In the genomic region with DNA sequence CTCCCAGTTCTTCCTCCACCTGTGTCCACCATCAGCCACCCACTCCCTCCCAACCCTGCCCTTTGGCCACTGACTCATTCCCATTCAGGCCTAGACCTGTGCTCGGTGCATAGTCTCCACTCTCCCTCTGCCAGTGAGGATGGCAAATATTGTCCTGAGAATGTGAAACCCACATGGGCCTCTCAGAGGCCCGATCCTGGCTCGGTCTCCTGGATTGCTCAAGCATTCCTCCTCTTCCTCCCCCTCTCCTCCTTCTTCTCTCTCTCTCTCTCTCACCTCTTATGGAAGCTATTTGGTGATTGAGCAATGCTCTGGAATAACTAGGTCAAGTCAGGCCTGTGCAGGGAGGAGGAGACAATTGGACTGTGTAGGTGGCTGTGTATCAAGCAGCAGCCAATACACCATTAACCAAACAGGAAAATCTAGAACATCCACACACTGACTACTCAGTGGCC, we compare ENCODE assay signal across 11 cellular contexts.
DNase-seq lines count a peak whose midpoint lies in the region; ATAC-seq and TF ChIP-seq lines count a peak whose summit lies in the region.
"Had no signal": no experiment of that assay in that cellular context is flagged by ENCODE, and none has a peak within 500 bp of the region (broad histone marks: within the 10 kb centered on the region; RNA-seq: fewer than 3 reads in every experiment).

No MANE protein-coding gene starts in this region.

- H3K4me1 ChIP-seq in upper lobe of right lung (peaks cover 5% of the 10 kb centered on the region), SJCRH30 (no peaks in the 10 kb centered on the region)
- H3K4me1 ChIP-seq: SJSA1 had no signal

- no peak overlapping the region for H3K4me3 ChIP-seq in lower leg skin (ENCODE audit: low read depth, poor library complexity, severe bottlenecking)
- H3K4me3 ChIP-seq in upper lobe of right lung, result no peak overlapping the region
- no peak overlapping the region for H3K4me3 ChIP-seq in SJCRH30
- H3K4me3 ChIP-seq: SJSA1 had no signal

- no peaks in the 10 kb centered on the region for H3K27me3 ChIP-seq in upper lobe of right lung
- no peaks in the 10 kb centered on the region for H3K27me3 ChIP-seq in SJCRH30
- H3K27me3 ChIP-seq: SJSA1 had no signal

- no peaks in the 10 kb centered on the region for H3K9me3 ChIP-seq in upper lobe of right lung
- no peaks in the 10 kb centered on the region for H3K9me3 ChIP-seq in SJCRH30 (replicated peaks)
- H3K9me3 ChIP-seq: SJSA1 had no signal

- TF ChIP-seq POLR2A in lower leg skin (IDR thresholded peaks at IDR 0.05), result no peak

- ATAC-seq in esophagus mucosa (peak; percentile 95), upper lobe of right lung (peak; percentile 93), HG03565 (IDR thresholded peaks at IDR 0.05; ENCODE audit: unreplicated experiment) (no peak)
- ATAC-seq: stimulated activated naive CD8-positive, alpha-beta T cell treated with anti-CD3 and anti-CD28 coated beads, Interleukin-15, amount 100 ng/mL, for 72 hours had no signal

- 17 to 18% methylated on average over 3 of the region's 3 CpGs for WGBS in lower leg skin, 2 donors

- H3K27ac ChIP-seq in upper lobe of right lung (no peak overlapping the region), SJCRH30 (no peak overlapping the region)
- H3K27ac ChIP-seq: SJSA1 had no signal

- no peak for TF ChIP-seq EP300 in Ishikawa (IDR thresholded peaks at IDR 0.05; ENCODE audit: borderline replicate concordance)

- TF ChIP-seq CTCF in lower leg skin (IDR thresholded peaks at IDR 0.05) (no peak), upper lobe of right lung (IDR thresholded peaks at IDR 0.05) (no peak)

- H3K36me3 ChIP-seq in upper lobe of right lung (no peaks in the 10 kb centered on the region), SJCRH30 (no peaks in the 10 kb centered on the region)
- H3K36me3 ChIP-seq: SJSA1 had no signal

- TF ChIP-seq RAD21 in Ishikawa (IDR thresholded peaks at IDR 0.05; ENCODE audit: low read depth), result no peak

- intact Hi-C loops in lower leg skin (cut with DNase I; ENCODE audit: low total_unique reads), result no loop called here
- intact Hi-C loops in upper lobe of right lung (cut with DNase I), result no loop called here

- peak; percentile 65 to 88 for DNase-seq in lower leg skin (ENCODE audit: low spot score in 2 of 2)
- peak; percentile 78 for DNase-seq in upper lobe of right lung
- DNase-seq in NCI-H2081 (lab: John Stamatoyannopoulos, UW), result no peak
- DNase-seq in SJCRH30, result no peak
- no peak for DNase-seq in stimulated activated CD4-positive, alpha-beta T cell treated with anti-CD3 and anti-CD28 coated beads, Interleukin-4, amount 100 ng/mL, for 24 hours
- DNase-seq: GF-D8; stimulated activated naive CD8-positive, alpha-beta T cell treated with anti-CD3 and anti-CD28 coated beads, Interleukin-15, amount 100 ng/mL, for 72 hours had no signal

TF ChIP-seq in Ishikawa, 13 proteins besides CTCF, POLR2A, EP300 and RAD21:
- TF ChIP-seq YY1 (IDR thresholded peaks at IDR 0.05; ENCODE audit: low read depth) (no peak), CEBPB (IDR thresholded peaks at IDR 0.05) (peak; percentile 63; the same call in 1 of the 2 replicates)

Comparison
In these comparisons a context has a peak if more than half of its experiments do, and no peak if none do; other contexts are left out.
1. DNase-seq: peak in lower leg skin (2 of 2) and upper lobe of right lung (single experiment); none in NCI-H2081 (0 of 2), SJCRH30 (0 of 2) and stimulated activated CD4-positive, alpha-beta T cell treated with anti-CD3 and anti-CD28 coated beads, Interleukin-4, amount 100 ng/mL, for 24 hours (single experiment).